30 cellular contexts compared by ENCODE assay signal in the genomic region with DNA sequence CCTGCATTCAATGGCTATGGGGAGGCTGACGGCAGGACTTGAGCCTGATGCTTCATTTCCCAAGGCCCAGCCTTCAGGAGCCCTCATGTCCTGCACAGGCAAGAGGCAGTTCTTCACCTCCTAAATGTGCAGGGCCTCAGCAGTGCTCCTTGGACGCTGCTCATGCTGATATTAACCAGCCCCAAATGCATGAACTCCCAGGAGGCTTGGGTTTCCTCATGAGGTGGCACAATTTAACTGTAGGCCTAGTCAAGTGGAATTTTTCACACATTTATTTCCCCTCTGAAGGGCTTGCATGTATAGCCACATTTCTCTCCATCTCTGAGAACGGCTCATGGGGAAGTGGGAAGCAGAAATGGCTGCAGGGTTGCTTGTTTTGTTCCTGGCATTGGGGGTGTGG.
"Had no signal": no experiment of that assay in that cellular context is flagged by ENCODE, and none has a peak within 500 bp of the region (broad histone marks: within the 10 kb centered on the region; RNA-seq: fewer than 3 reads in every experiment).

No MANE protein-coding gene starts in this region.

- ATAC-seq: effector memory CD8-positive, alpha-beta T cell; heart right ventricle; left cardiac atrium; left lung; mucosa of descending colon; psoas muscle; right cardiac atrium; stimulated activated effector memory CD8-positive, alpha-beta T cell treated with anti-CD3 and anti-CD28 coated beads, Interleukin-12 subunit alpha, Interleukin-12 subunit beta, amount 100 ng/mL, for 72 hours; stimulated activated naive CD8-positive, alpha-beta T cell treated with anti-CD3 and anti-CD28 coated beads, Interleukin-15, Interleukin-2, amounts not matched to agents 100 U/mL and 50 U/mL, for 24 hours had no signal

- DNase-seq: cortex of kidney; effector memory CD8-positive, alpha-beta T cell; erythroblast; esophagus squamous epithelium; foreskin melanocyte; glutamatergic neuron; heart right ventricle; hippocampal formation; left cardiac atrium; left lung; mesenchymal stem cell; mucosa of descending colon; naive B cell; nucleus accumbens; posterior cingulate gyrus; psoas muscle; right cardiac atrium; sigmoid colon; stimulated activated CD4-positive, alpha-beta T cell treated with anti-CD3 and anti-CD28 coated beads, Interleukin-2, amount 100 ng/mL, for 24 hours; stimulated activated CD4-positive, alpha-beta T cell treated with anti-CD3 and anti-CD28 coated beads, Interleukin-4, amount 100 ng/mL, for 24 hours; stimulated activated naive CD8-positive, alpha-beta T cell treated with anti-CD3 and anti-CD28 coated beads, Interleukin-15, Interleukin-2, amounts not matched to agents 100 U/mL and 50 U/mL, for 24 hours; substantia nigra; upper lobe of left lung; uterus had no signal

- H3K4me1 Mint-ChIP-seq: mesothelial cell of epicardium; nephron; neural progenitor cell; stimulated activated effector memory CD8-positive, alpha-beta T cell treated with anti-CD3 and anti-CD28 coated beads, Interleukin-12 subunit alpha, Interleukin-12 subunit beta, amount 100 ng/mL, for 72 hours had no signal

- H3K4me1 ChIP-seq: esophagus squamous epithelium, heart right ventricle, left lung, neural progenitor cell, psoas muscle, sigmoid colon, tibial nerve, upper lobe of left lung, uterus had no signal

- H3K36me3 ChIP-seq: esophagus squamous epithelium, heart right ventricle, left lung, neural progenitor cell, sigmoid colon, thoracic aorta, tibial nerve, upper lobe of left lung, uterus had no signal

- H3K9me3 Mint-ChIP-seq: effector memory CD8-positive, alpha-beta T cell; mesothelial cell of epicardium; nephron; neural progenitor cell; stimulated activated effector memory CD8-positive, alpha-beta T cell treated with anti-CD3 and anti-CD28 coated beads, Interleukin-12 subunit alpha, Interleukin-12 subunit beta, amount 100 ng/mL, for 72 hours had no signal

- H3K4me2 ChIP-seq: neural progenitor cell had no signal

- H3K9me3 ChIP-seq: esophagus squamous epithelium, heart right ventricle, left lung, mucosa of descending colon, psoas muscle, sigmoid colon, thoracic aorta, tibial nerve, upper lobe of left lung, uterus had no signal

- H3K27me3 ChIP-seq: esophagus squamous epithelium, left lung, sigmoid colon, tibial nerve, upper lobe of left lung, uterus had no signal

- H3K4me3 ChIP-seq: esophagus squamous epithelium, heart right ventricle, left lung, mucosa of descending colon, neural progenitor cell, psoas muscle, sigmoid colon, thoracic aorta, tibial nerve, upper lobe of left lung, uterus had no signal

- H3K4me3 Mint-ChIP-seq: effector memory CD8-positive, alpha-beta T cell; mesothelial cell of epicardium; naive B cell; nephron; neural progenitor cell; stimulated activated effector memory CD8-positive, alpha-beta T cell treated with anti-CD3 and anti-CD28 coated beads, Interleukin-12 subunit alpha, Interleukin-12 subunit beta, amount 100 ng/mL, for 72 hours had no signal

- H3K27ac Mint-ChIP-seq: effector memory CD8-positive, alpha-beta T cell; mesothelial cell of epicardium; naive B cell; nephron; neural progenitor cell; stimulated activated effector memory CD8-positive, alpha-beta T cell treated with anti-CD3 and anti-CD28 coated beads, Interleukin-12 subunit alpha, Interleukin-12 subunit beta, amount 100 ng/mL, for 72 hours had no signal

- H3K9ac ChIP-seq: neural progenitor cell had no signal

- H3K27ac ChIP-seq: esophagus squamous epithelium, heart right ventricle, left lung, neural progenitor cell, psoas muscle, sigmoid colon, thoracic aorta, tibial nerve, upper lobe of left lung, uterus had no signal

- H3K36me3 Mint-ChIP-seq: mesothelial cell of epicardium; naive B cell; neural progenitor cell; stimulated activated effector memory CD8-positive, alpha-beta T cell treated with anti-CD3 and anti-CD28 coated beads, Interleukin-12 subunit alpha, Interleukin-12 subunit beta, amount 100 ng/mL, for 72 hours had no signal

- H2AFZ ChIP-seq: neural progenitor cell had no signal
